ENCODE assay signal across 23 cellular contexts in the genomic region with DNA sequence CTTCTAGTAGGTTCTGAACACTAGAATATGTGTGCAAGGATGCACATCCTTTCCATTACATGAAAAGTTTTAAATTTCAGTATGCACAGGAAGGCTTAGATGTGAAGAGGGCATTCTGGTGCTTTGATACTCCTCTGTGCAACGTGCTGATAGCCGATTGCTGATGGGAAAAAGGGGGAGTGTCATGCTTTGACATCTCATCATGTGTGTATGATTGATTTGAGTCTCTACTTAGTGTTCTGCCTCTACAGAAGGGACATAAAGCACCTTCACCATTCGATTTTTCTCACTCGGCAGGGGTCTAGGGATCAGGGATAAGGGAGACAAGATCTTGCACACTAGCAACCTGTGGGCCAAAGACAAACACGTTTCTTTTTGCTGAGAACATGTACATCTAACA.
A peak's percentile ranks its signal among the peaks of the same experiment; 100 is the strongest.
DNase-seq lines count a peak whose midpoint lies in the region; ATAC-seq, FAIRE-seq and TF ChIP-seq lines count a peak whose summit lies in the region.
"Had no signal": no experiment of that assay in that cellular context is flagged by ENCODE, and none has a peak within 500 bp of the region (broad histone marks: within the 10 kb centered on the region; RNA-seq: fewer than 3 reads in every experiment).

No MANE protein-coding gene starts in this region.

- dilution Hi-C loops in IMR-90 (cut with HindIII; ENCODE audit: low sequenced_read_pairs, unreplicated experiment): no loop called here

- H3K27me3 ChIP-seq in IMR-90 (ENCODE audit: control insufficient read depth, insufficient read depth, low read length) (no peaks in the 10 kb centered on the region), K562 (ENCODE audit: control insufficient read depth in 2 of 2, insufficient read depth in 2 of 2, low read length in 2 of 2) (no peaks in the 10 kb centered on the region), right atrium auricular region (no peaks in the 10 kb centered on the region)
- H3K27me3 ChIP-seq: BLaER1 had no signal

- BruUV-seq in IMR-90 (replicated peaks; lab: Mats Ljungman, UMichigan) (no TSS peak), K562 (replicated peaks; lab: Mats Ljungman, UMichigan) (no TSS peak)

- no peak overlapping the region for H3K23ac ChIP-seq in IMR-90 (ENCODE audit: low read depth, low read length)

- no peak for FAIRE-seq in K562 (lab: Jason Lieb, UNC)
- FAIRE-seq: A204.1, D721Med, GM12878, GM19239 had no signal

- no CpG with 5 or more reads among the region's 5 CpGs for WGBS in IMR-90 (ENCODE audit: extremely low coverage in 2 of 2, insufficient read length in 1 of 2), 2 experiments
- 9% methylated on average over 5 of the region's 5 CpGs for WGBS in K562 (ENCODE audit: insufficient coverage, low coverage, missing lambda C conversion rate)

- no peak overlapping the region for H3K4me2 ChIP-seq in IMR-90 (ENCODE audit: low read depth, low read length)
- H3K4me2 ChIP-seq in K562 (ENCODE audit: insufficient read depth, low read length): no peak overlapping the region
- H3K4me2 ChIP-seq: BLaER1 had no signal

- H3K4ac ChIP-seq in IMR-90 (ENCODE audit: low read depth, low read length): no peak overlapping the region

- H3K9me3 Mint-ChIP-seq in nephron: no peaks in the 10 kb centered on the region
- H3K9me3 Mint-ChIP-seq: CD8-positive, alpha-beta T cell; H9 had no signal

- ATAC-seq in IMR-90 (ENCODE audit: low read depth) (no peak), K562 (no peak)
- ATAC-seq: CD8-positive, alpha-beta T cell; GM12878; HCT116 had no signal

- no peak overlapping the region for H4K91ac ChIP-seq in IMR-90 (ENCODE audit: insufficient read depth, low read depth, low read length)

- no peak overlapping the region for H2BK20ac ChIP-seq in IMR-90 (ENCODE audit: low read depth, low read length)

- H2AFZ ChIP-seq in IMR-90 (replicated peaks; ENCODE audit: low read length, poor library complexity) (peak overlapping the region; percentile 21), K562 (ENCODE audit: low read depth, low read length) (no peak overlapping the region)
- H2AFZ ChIP-seq: GM23248 had no signal

- H3K79me1 ChIP-seq in IMR-90 (ENCODE audit: low read depth in 1 of 2, low read length in 2 of 2): no peaks in the 10 kb centered on the region

- H3K79me2 ChIP-seq in K562 (ENCODE audit: control insufficient read depth, insufficient read depth, low read length): no peaks in the 10 kb centered on the region

- intact Hi-C loops in IMR-90 (cut with micrococcal nuclease) (no loop called here), K562 (cut with micrococcal nuclease) (no loop called here)

- no peak overlapping the region for H4K5ac ChIP-seq in IMR-90 (ENCODE audit: low read depth, low read length)

- H4K20me1 ChIP-seq in IMR-90 (ENCODE audit: insufficient read depth, low read length) (no peaks in the 10 kb centered on the region), K562 (replicated peaks; ENCODE audit: control insufficient read depth, insufficient read depth, low read length) (no peaks in the 10 kb centered on the region)
- H4K20me1 ChIP-seq: BLaER1 had no signal

- no peak overlapping the region for H2BK120ac ChIP-seq in IMR-90 (ENCODE audit: low read depth, low read length)

- H3K18ac ChIP-seq in IMR-90 (ENCODE audit: low read depth, low read length): no peak overlapping the region

- H3K27me3 Mint-ChIP-seq in nephron (ENCODE audit: low read depth): peaks cover 4% of the 10 kb centered on the region
- H3K27me3 Mint-ChIP-seq: CD4-positive, CD25-positive, alpha-beta regulatory T cell had no signal

- H3K4me3 ChIP-seq in IMR-90 (ENCODE audit: insufficient read depth, low read depth, low read length) (no peak overlapping the region), K562 (no peak overlapping the region), right atrium auricular region (no peak overlapping the region)
- H3K4me3 ChIP-seq: BLaER1, GM12878, GM23248 had no signal

- CTCF ChIA-PET in IMR-90 (lab: Yijun Ruan, JAX) (no interaction called here), K562 (lab: Yijun Ruan, JAX; ENCODE audit: low intra/inter-chr PET ratio) (no interaction called here)

- H2AK5ac ChIP-seq in IMR-90 (ENCODE audit: low read depth, low read length): no peak overlapping the region

- H3K27ac Mint-ChIP-seq in nephron: peak overlapping the region; percentile 26 to 53 (median 27)
- H3K27ac Mint-ChIP-seq: B cell; CD4-positive, CD25-positive, alpha-beta regulatory T cell; CD8-positive, alpha-beta T cell; H9 had no signal

- H2BK15ac ChIP-seq in IMR-90 (ENCODE audit: low read depth, low read length): no peak overlapping the region; the same call in 2 of the 3 replicates

- no peak overlapping the region for H4K8ac ChIP-seq in IMR-90 (ENCODE audit: low read depth in 2 of 2, low read length in 2 of 2)

- no peak for TF ChIP-seq RAD21 in IMR-90 (IDR thresholded peaks at IDR 0.05; ENCODE audit: low read length)
- TF ChIP-seq RAD21 in K562 (CRISPR knock-in tag; conservative IDR thresholded peaks at IDR 0.05 in 1 of 2, IDR thresholded peaks at IDR 0.05 in 1 of 2): no peak

- H3K9ac ChIP-seq in IMR-90 (ENCODE audit: low read depth, low read length): no peak overlapping the region
- no peak overlapping the region for H3K9ac ChIP-seq in K562 (ENCODE audit: insufficient read depth in 1 of 2, low read depth in 2 of 2, low read length in 2 of 2)
- H3K9ac ChIP-seq: BLaER1, GM23248 had no signal

- in situ Hi-C loops in IMR-90 (cut with MboI; ENCODE audit: low sequenced_read_pairs) (no loop called here), K562 (cut with MboI) (no loop called here)

- H3K36me3 ChIP-seq in IMR-90 (ENCODE audit: control insufficient read depth, insufficient read depth, low read length) (no peaks in the 10 kb centered on the region), K562 (ENCODE audit: control insufficient read depth, insufficient read depth, low read length) (no peaks in the 10 kb centered on the region), right atrium auricular region (no peaks in the 10 kb centered on the region)
- H3K36me3 ChIP-seq: BLaER1 had no signal

- H3K14ac ChIP-seq in IMR-90 (replicated peaks; ENCODE audit: low read depth, low read length): no peak overlapping the region

- DNase-seq in IMR-90 (no peak), K562 (ENCODE audit: extremely low read depth in 1 of 4, low spot score in 3 of 4) (no peak), right atrium auricular region (ENCODE audit: low spot score) (no peak), NOMO-1 treated with DMSO at 0.1 percent for 48 hours (lab: John Stamatoyannopoulos, UW; ENCODE audit: unreplicated experiment) (no peak), NCI-H748 treated with DMSO at 0.1 percent for 48 hours (lab: John Stamatoyannopoulos, UW) (no peak)
- DNase-seq: CD8-positive, alpha-beta T cell; DMS 273 treated with DMSO at 0.1 percent for 48 hours; DMS79; EL; GDM1; GM23248; H9 had no signal

- H3K4me3 Mint-ChIP-seq in nephron: no peak overlapping the region
- H3K4me3 Mint-ChIP-seq: B cell; CD4-positive, CD25-positive, alpha-beta regulatory T cell; CD8-positive, alpha-beta T cell; H9 had no signal

- H3K36me3 Mint-ChIP-seq in nephron (ENCODE audit: low read depth): peaks cover 7% of the 10 kb centered on the region

- H2AK9ac ChIP-seq in IMR-90 (replicated peaks; ENCODE audit: low read depth, low read length, poor library complexity): no peak overlapping the region

- TF ChIP-seq POLR2A in IMR-90 (IDR thresholded peaks at IDR 0.05; ENCODE audit: low read depth, low read length) (no peak), K562 (conservative IDR thresholded peaks at IDR 0.05) (no peak)

- POLR2A ChIA-PET in IMR-90 (lab: Charles Lee; ENCODE audit: unreplicated experiment): no interaction called here
- POLR2A ChIA-PET in K562 (lab: Yijun Ruan, JAX): no interaction called here

- TF ChIP-seq CTCF in IMR-90 (conservative IDR thresholded peaks at IDR 0.05; ENCODE audit: low read depth, low read length) (no peak), K562 (IDR thresholded peaks at IDR 0.05 in 2 of 3, conservative IDR thresholded peaks at IDR 0.05 in 1 of 3; ENCODE audit: insufficient read depth in 2 of 3, low read depth in 1 of 3, low read length in 3 of 3) (no peak), nephron (IDR thresholded peaks at IDR 0.05; ENCODE audit: unreplicated experiment in 3 of 3) (no peak), right atrium auricular region (IDR thresholded peaks at IDR 0.05) (no peak)

- H3K9me3 ChIP-seq in IMR-90 (ENCODE audit: control insufficient read depth, insufficient read depth, low read length) (no peaks in the 10 kb centered on the region), K562 (replicated peaks; ENCODE audit: control insufficient read depth, insufficient read depth, low read depth, low read length) (no peaks in the 10 kb centered on the region), right atrium auricular region (no peaks in the 10 kb centered on the region)
- H3K9me3 ChIP-seq: BLaER1 had no signal

- H3K9me1 ChIP-seq in IMR-90 (ENCODE audit: insufficient read depth, low read length) (peaks cover 8% of the 10 kb centered on the region), K562 (ENCODE audit: control insufficient read depth, insufficient read depth, low read length) (no peaks in the 10 kb centered on the region)

- H3K4me1 ChIP-seq in IMR-90 (ENCODE audit: control insufficient read depth, insufficient read depth, low read length): peaks cover 2% of the 10 kb centered on the region; the same call in 1 of the 2 replicates
- no peaks in the 10 kb centered on the region for H3K4me1 ChIP-seq in K562 (replicated peaks in 1 of 2; ENCODE audit: control insufficient read depth in 2 of 2, insufficient read depth in 2 of 2, low read length in 2 of 2)
- no peaks in the 10 kb centered on the region for H3K4me1 ChIP-seq in right atrium auricular region

- TF ChIP-seq EP300 in K562 (IDR thresholded peaks at IDR 0.05; ENCODE audit: low read length): no peak

- peaks cover 29% of the 10 kb centered on the region for H3K4me1 Mint-ChIP-seq in nephron
- H3K4me1 Mint-ChIP-seq: B cell; CD4-positive, CD25-positive, alpha-beta regulatory T cell had no signal

- H3K27ac ChIP-seq in IMR-90 (ENCODE audit: insufficient read depth, low read length) (no peak overlapping the region), K562 (ENCODE audit: extremely low read depth, low read depth, low read length) (no peak overlapping the region), right atrium auricular region (no peak overlapping the region)
- H3K27ac ChIP-seq: 22Rv1, BLaER1, C4-2B, GM23248 had no signal

- H2BK5ac ChIP-seq in IMR-90 (ENCODE audit: low read depth, low read length, poor library complexity, severe bottlenecking): no peak overlapping the region

- H3K56ac ChIP-seq in IMR-90 (ENCODE audit: extremely low read depth, insufficient read depth, low read length): no peak overlapping the region

TF ChIP-seq in IMR-90, 13 proteins besides CTCF, POLR2A, EP300 and RAD21 (continues in another document):
- TF ChIP-seq RCOR1 (IDR thresholded peaks at IDR 0.05; ENCODE audit: insufficient replicate concordance, low read length) (no peak), BHLHE40 (IDR thresholded peaks at IDR 0.05; ENCODE audit: low read depth, low read length) (no peak), MAZ (IDR thresholded peaks at IDR 0.05; ENCODE audit: borderline replicate concordance, low read depth, low read length) (no peak)

TF ChIP-seq in K562, 482 proteins besides CTCF, POLR2A, EP300 and RAD21 (continues in another document):
- no peak for TF ChIP-seq PRMT5 (CRISPR knock-in tag; IDR thresholded peaks at IDR 0.05)
- TF ChIP-seq RBM22 (IDR thresholded peaks at IDR 0.05; ENCODE audit: low read depth, low read length, poor library complexity, severe bottlenecking): no peak
- TF ChIP-seq ZNF24 (IDR thresholded peaks at IDR 0.05): no peak
- no peak for TF ChIP-seq ZNF274 (IDR thresholded peaks at IDR 0.05; ENCODE audit: borderline replicate concordance, low read depth, low read length)
